29 cellular contexts compared by ENCODE assay signal in the genomic region with DNA sequence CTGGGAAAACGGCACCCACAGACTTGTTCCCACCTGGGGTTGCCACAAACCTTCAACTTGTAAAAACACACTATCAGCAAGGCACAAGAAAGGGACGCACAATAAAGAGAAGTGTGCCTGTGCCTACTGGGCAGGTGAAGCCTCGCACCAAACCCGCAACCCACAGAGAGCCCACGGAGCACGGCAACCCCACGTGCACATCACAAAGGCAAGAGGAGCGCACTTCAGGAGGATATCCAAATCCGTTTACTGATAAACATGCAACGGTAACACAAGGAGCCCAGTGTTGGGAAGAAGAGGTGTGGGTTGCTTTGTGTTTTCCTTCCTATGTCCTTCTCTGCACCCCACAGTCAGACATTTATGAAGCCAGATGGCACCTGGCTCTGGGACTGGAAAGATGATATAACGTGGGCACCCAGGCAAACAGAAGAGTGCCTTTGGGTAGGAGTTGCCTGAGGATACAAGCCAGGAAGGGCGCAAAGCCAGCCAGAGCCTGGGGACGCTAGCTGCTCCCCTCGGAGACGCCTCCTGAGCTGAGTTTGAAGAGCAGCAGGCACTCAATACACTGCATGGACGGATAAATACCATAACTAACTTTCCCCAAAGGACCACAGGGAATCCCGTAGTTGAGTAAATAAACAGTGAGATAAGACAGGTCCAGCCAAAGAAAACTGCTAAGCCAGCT. TPM values are rescaled to one million over a fixed set of nuclear protein-coding genes. Genes with fewer than 3 reads are reported as not detected.
DNase-seq lines count a peak whose midpoint lies in the region; ATAC-seq lines count a peak whose summit lies in the region.
"Had no signal": no experiment of that assay in that cellular context is flagged by ENCODE, and none has a peak within 500 bp of the region (broad histone marks: within the 10 kb centered on the region; RNA-seq: fewer than 3 reads in every experiment).

No MANE protein-coding gene starts in this region.

- POLR2A ChIA-PET in activated CD8-positive, alpha-beta T cell treated with anti-CD3 and anti-CD28 coated beads, Interleukin-2, amount 10 ng/mL, durations not matched to agents 7 days and 5 days (lab: Charles Lee) = no interaction called here

- H3K4me3 Mint-ChIP-seq in activated CD8-positive, alpha-beta T cell treated with anti-CD3 and anti-CD28 coated beads, Interleukin-2, amount 10 ng/mL, durations not matched to agents 7 days and 5 days = no peak overlapping the region
- H3K4me3 Mint-ChIP-seq: CD14-positive monocyte, nephron had no signal

- no peaks in the 10 kb centered on the region for H3K4me1 Mint-ChIP-seq in activated CD8-positive, alpha-beta T cell treated with anti-CD3 and anti-CD28 coated beads, Interleukin-2, amount 10 ng/mL, durations not matched to agents 7 days and 5 days (ENCODE audit: low read depth)
- H3K4me1 Mint-ChIP-seq: CD14-positive monocyte had no signal

- in situ Hi-C loops in KBM-7 (cut with MboI; ENCODE audit: low pct_unique_long_range_greater_than_20kb, low sequenced_read_pairs) = no loop called here

- no peaks in the 10 kb centered on the region for H3K36me3 Mint-ChIP-seq in activated CD8-positive, alpha-beta T cell treated with anti-CD3 and anti-CD28 coated beads, Interleukin-2, amount 10 ng/mL, durations not matched to agents 7 days and 5 days (ENCODE audit: low read depth)
- H3K36me3 Mint-ChIP-seq: CD14-positive monocyte had no signal

- H3K9me3 Mint-ChIP-seq in activated CD8-positive, alpha-beta T cell treated with anti-CD3 and anti-CD28 coated beads, Interleukin-2, amount 10 ng/mL, durations not matched to agents 7 days and 5 days (ENCODE audit: insufficient read depth) = no peaks in the 10 kb centered on the region

- intact Hi-C loops in posterior cingulate gyrus (cut with DNase I) = no loop called here

- no peak for ATAC-seq in activated CD8-positive, alpha-beta T cell treated with anti-CD3 and anti-CD28 coated beads, Interleukin-2, amount 10 ng/mL, durations not matched to agents 7 days and 5 days
- ATAC-seq: body of pancreas, gastroesophageal sphincter, K562, PC-3, Right ventricle myocardium inferior, upper lobe of right lung had no signal

- CTCF ChIA-PET in activated CD8-positive, alpha-beta T cell treated with anti-CD3 and anti-CD28 coated beads, Interleukin-2, amount 10 ng/mL, durations not matched to agents 7 days and 5 days (lab: Charles Lee) = no interaction called here

- H3K27ac Mint-ChIP-seq in activated CD8-positive, alpha-beta T cell treated with anti-CD3 and anti-CD28 coated beads, Interleukin-2, amount 10 ng/mL, durations not matched to agents 7 days and 5 days = no peak overlapping the region
- H3K27ac Mint-ChIP-seq: nephron had no signal

- H3K27me3 Mint-ChIP-seq in activated CD8-positive, alpha-beta T cell treated with anti-CD3 and anti-CD28 coated beads, Interleukin-2, amount 10 ng/mL, durations not matched to agents 7 days and 5 days (ENCODE audit: low read depth) = no peaks in the 10 kb centered on the region

- DNase-seq in NCI-H1694 treated with DMSO at 0.1 percent for 48 hours (lab: John Stamatoyannopoulos, UW) = peak; percentile 3
- DNase-seq in NCI-H1694 (lab: John Stamatoyannopoulos, UW) = no peak
- DNase-seq in NCI-H146 treated with DMSO at 0.1 percent for 48 hours (lab: John Stamatoyannopoulos, UW; ENCODE audit: unreplicated experiment) = peak; percentile 95
- peak; percentile 84 for DNase-seq in cerebellar cortex (ENCODE audit: low spot score)
- peak in 8 of 10 donors; percentile 41 to 93 (median 60) for DNase-seq in posterior cingulate gyrus
- DNase-seq in KBM-7 = no peak
- no peak for DNase-seq in ecto neural progenitor cell (ENCODE audit: low spot score)
- DNase-seq in activated CD8-positive, alpha-beta T cell treated with anti-CD3 and anti-CD28 coated beads, Interleukin-2, amount 10 ng/mL, durations not matched to agents 7 days and 5 days = no peak
- DNase-seq: 8988T; activated CD4-positive, alpha-beta T cell treated with anti-CD3 and anti-CD28 coated beads, Interleukin-2, amount 50 U/mL, for 4 hours; activated naive CD4-positive, alpha-beta T cell treated with Interleukin-2 at 50 U/mL for 16 hours; body of pancreas; GOT3; mammary epithelial cell; NCI-H1105 treated with DMSO at 0.1 percent for 48 hours; NCI-H510A treated with DMSO at 0.1 percent for 48 hours; NK-92 treated with Interleukin-12 subunit alpha and Interleukin-12 subunit beta, amount 100 ng/mL, for 24 hours; ovary; PC-3; stimulated activated naive CD4-positive, alpha-beta T cell; T-helper 2 cell; upper lobe of right lung had no signal

RNA-seq across cellular contexts. Expression of a gene that starts 41.6 kb away (rescaled TPM):
- under 1 TPM in 1 of 2 experiments, not detected in 1; 0.08 TPM for total RNA-seq in activated CD8-positive, alpha-beta T cell treated with anti-CD3 and anti-CD28 coated beads, Interleukin-2, amount 10 ng/mL, durations not matched to agents 7 days and 5 days
- total RNA-seq: K562, M059J, PC-3, renal cortical epithelial cell, Right ventricle myocardium inferior, upper lobe of right lung had no signal

Comparison
In these comparisons a context has a peak if more than half of its experiments do, and no peak if none do; other contexts are left out.
1. DNase-seq: peak in NCI-H1694 treated with DMSO at 0.1 percent for 48 hours (single experiment), NCI-H146 treated with DMSO at 0.1 percent for 48 hours (single experiment), cerebellar cortex (single experiment) and posterior cingulate gyrus (8 of 10); none in NCI-H1694 (single experiment), KBM-7 (single experiment), ecto neural progenitor cell (single experiment) and activated CD8-positive, alpha-beta T cell treated with anti-CD3 and anti-CD28 coated beads, Interleukin-2, amount 10 ng/mL, durations not matched to agents 7 days and 5 days (single experiment).